In genomic region chr4:53705972-53706371, GRCh38 we compare ENCODE assay signal across 18 cellular contexts.
"Had no signal": no experiment of that assay in that cellular context is flagged by ENCODE, and none has a peak within 500 bp of the region (broad histone marks: within the 10 kb centered on the region; RNA-seq: fewer than 3 reads in every experiment).

No MANE protein-coding gene starts in this region.

- H3K4me3 ChIP-seq: body of pancreas, esophagus squamous epithelium, tibial artery, uterus had no signal

- H3K9ac ChIP-seq: parathyroid adenoma had no signal

- H2AFZ ChIP-seq: parathyroid adenoma had no signal

- DNase-seq: activated CD4-positive, alpha-beta T cell treated with anti-CD3 and anti-CD28 coated beads for 48 hours; activated CD8-positive, alpha-beta T cell treated with anti-CD3 and anti-CD28 coated beads for 36 hours; activated effector memory CD4-positive, alpha-beta T cell treated with Interleukin-2 at 50 U/mL for 16 hours; activated T-cell treated with anti-CD3 and anti-CD28 coated beads, Interleukin-2, amount 50 U/mL, for 4 hours; cortex of kidney; effector CD4-positive, alpha-beta T cell; esophagus squamous epithelium; stimulated activated CD4-positive, alpha-beta T cell treated with anti-CD3 and anti-CD28 coated beads, Interleukin-15, amount 100 ng/mL, for 24 hours; stimulated activated CD4-positive, alpha-beta T cell treated with anti-CD3 and anti-CD28 coated beads, Interleukin-4, amount 100 ng/mL, for 1 hour; stimulated activated naive CD4-positive, alpha-beta T cell; T-helper 17 cell; tibial artery had no signal

- H3K79me2 ChIP-seq: parathyroid adenoma had no signal

- H3K27ac ChIP-seq: body of pancreas, esophagus squamous epithelium, foreskin keratinocyte, parathyroid adenoma, tibial artery had no signal

- H3K9me3 ChIP-seq: body of pancreas, esophagus squamous epithelium, tibial artery, uterus had no signal

- H3K27ac Mint-ChIP-seq: activated CD8-positive, alpha-beta T cell treated with anti-CD3 and anti-CD28 coated beads for 36 hours; activated naive CD4-positive, alpha-beta T cell treated with anti-CD3 and anti-CD28 coated beads, Interleukin-2, amount 50 U/mL, for 72 hours; T-helper 17 cell; WTC11 had no signal

- H3K27me3 ChIP-seq: body of pancreas, esophagus squamous epithelium, foreskin keratinocyte, tibial artery, uterus had no signal

- H3K4me3 Mint-ChIP-seq: activated CD8-positive, alpha-beta T cell treated with anti-CD3 and anti-CD28 coated beads for 36 hours; activated T-cell treated with anti-CD3 and anti-CD28 coated beads, Interleukin-2, amount 50 U/mL, for 4 hours; T-helper 17 cell; WTC11 had no signal

- H3K36me3 Mint-ChIP-seq: activated naive CD4-positive, alpha-beta T cell treated with anti-CD3 and anti-CD28 coated beads, Interleukin-2, amount 50 U/mL, for 72 hours; WTC11 had no signal

- H3K36me3 ChIP-seq: esophagus squamous epithelium, tibial artery, uterus had no signal

- H3K9me3 Mint-ChIP-seq: activated CD8-positive, alpha-beta T cell treated with anti-CD3 and anti-CD28 coated beads for 36 hours; activated naive CD4-positive, alpha-beta T cell treated with anti-CD3 and anti-CD28 coated beads, Interleukin-2, amount 50 U/mL, for 72 hours; activated T-cell treated with anti-CD3 and anti-CD28 coated beads, Interleukin-2, amount 50 U/mL, for 4 hours had no signal

- ATAC-seq: activated CD8-positive, alpha-beta T cell treated with anti-CD3 and anti-CD28 coated beads for 36 hours; activated naive CD4-positive, alpha-beta T cell treated with anti-CD3 and anti-CD28 coated beads, Interleukin-2, amount 50 U/mL, for 72 hours; T-helper 17 cell had no signal

- H3K4me1 ChIP-seq: foreskin keratinocyte, parathyroid adenoma had no signal
